In the genomic region with DNA sequence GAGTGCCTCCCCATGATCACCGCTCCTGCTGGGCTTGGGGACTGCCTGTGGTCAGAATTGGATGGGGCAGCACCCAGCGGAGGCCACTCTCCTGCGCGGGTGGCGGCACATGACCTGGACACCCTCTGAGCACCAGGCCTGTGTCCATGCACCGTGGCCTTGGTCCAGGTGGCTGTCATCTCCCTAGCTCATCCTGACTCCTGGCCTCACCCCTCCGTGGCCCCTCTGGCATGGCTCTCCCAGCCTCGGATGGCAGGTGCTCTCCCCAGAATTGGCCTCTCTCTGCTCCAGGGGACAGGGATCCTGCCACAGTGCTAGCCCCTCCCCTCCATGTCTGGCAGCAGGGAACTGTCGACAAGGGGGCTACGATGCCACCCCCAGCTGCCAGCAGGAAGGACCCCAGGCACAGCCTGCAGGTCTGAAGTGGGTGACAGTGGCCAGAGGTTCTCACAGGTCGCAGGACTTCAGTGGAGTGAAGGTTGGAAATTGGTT, we compare ENCODE assay signal across 22 cellular contexts. TPM values are rescaled to one million over a fixed set of nuclear protein-coding genes. Genes with fewer than 3 reads are reported as not detected.
DNase-seq lines count a peak whose midpoint lies in the region; ATAC-seq, FAIRE-seq and TF ChIP-seq lines count a peak whose summit lies in the region.
"Had no signal": no experiment of that assay in that cellular context is flagged by ENCODE, and none has a peak within 500 bp of the region (broad histone marks: within the 10 kb centered on the region; RNA-seq: fewer than 3 reads in every experiment).

No MANE protein-coding gene starts in this region.

- H3K4me3 ChIP-seq in heart left ventricle (no peak overlapping the region), trophoblast cell (ENCODE audit: low read depth, low read length) (no peak overlapping the region), HepG2 (replicated peaks in 1 of 3; ENCODE audit: insufficient read depth in 1 of 3, low read depth in 2 of 3, low read length in 3 of 3) (no peak overlapping the region)
- H3K4me3 ChIP-seq: GM23338, hepatocyte, sigmoid colon had no signal

- no peak overlapping the region for H3K14ac ChIP-seq in trophoblast cell (ENCODE audit: low read length)

- H4K12ac ChIP-seq in trophoblast cell (ENCODE audit: low read depth, low read length): no peak overlapping the region

- FAIRE-seq in HepG2 (lab: Jason Lieb, UNC): no peak
- FAIRE-seq: kidney had no signal

- H3K9me3 ChIP-seq in heart left ventricle: no peaks in the 10 kb centered on the region
- H3K9me3 ChIP-seq in trophoblast cell (ENCODE audit: insufficient read depth, low read depth, low read length): no peaks in the 10 kb centered on the region
- H3K9me3 ChIP-seq in HepG2 (ENCODE audit: low read length): no peaks in the 10 kb centered on the region
- H3K9me3 ChIP-seq: sigmoid colon had no signal

- H2BK120ac ChIP-seq in trophoblast cell (ENCODE audit: insufficient read depth, low read length, poor library complexity): no peak overlapping the region

- H3K79me1 ChIP-seq in trophoblast cell (ENCODE audit: low read length): no peaks in the 10 kb centered on the region

- no peak overlapping the region for H2BK5ac ChIP-seq in trophoblast cell (ENCODE audit: low read depth, low read length, poor library complexity)

- no peaks in the 10 kb centered on the region for H4K20me1 ChIP-seq in HepG2 (ENCODE audit: insufficient read depth, low read length)

- H4K8ac ChIP-seq in trophoblast cell (ENCODE audit: low read depth, low read length): no peak overlapping the region

- ATAC-seq in heart left ventricle (peak; percentile 72 to 81 (median 76)), HG03571 (IDR thresholded peaks at IDR 0.05; ENCODE audit: unreplicated experiment) (no peak), HepG2 (no peak; the same call in 1 of the 3 replicates), GM18505 (IDR thresholded peaks at IDR 0.05; ENCODE audit: unreplicated experiment) (no peak)
- ATAC-seq: GM23338 had no signal

- H3K4me2 ChIP-seq in trophoblast cell (ENCODE audit: low read length) (no peak overlapping the region), HepG2 (ENCODE audit: low read depth, low read length) (no peak overlapping the region)
- H3K4me2 ChIP-seq: GM23338, hepatocyte had no signal

- no peak for TF ChIP-seq RAD21 in HepG2 (CRISPR knock-in tag; IDR thresholded peaks at IDR 0.05)

- H2AFZ ChIP-seq in trophoblast cell (ENCODE audit: insufficient read depth, low read length, poor library complexity): peak overlapping the region; percentile 21
- H2AFZ ChIP-seq in HepG2 (ENCODE audit: low read length): no peak overlapping the region
- H2AFZ ChIP-seq: GM23338, hepatocyte had no signal

- 0 out of 2 replicates have a peak overlapping the region, but pooled peaks have one; percentile 16 for H3K27ac ChIP-seq in RWPE1
- peak overlapping the region in 5 of 12 donors; percentile 26 to 71 (median 55) for H3K27ac ChIP-seq in heart left ventricle
- no peak overlapping the region for H3K27ac ChIP-seq in trophoblast cell (ENCODE audit: low read depth, low read length)
- no peak overlapping the region for H3K27ac ChIP-seq in HepG2 (ENCODE audit: extremely low read length, insufficient read depth, low read length)
- H3K27ac ChIP-seq: hepatocyte, sigmoid colon had no signal

- no peak overlapping the region for H3K23ac ChIP-seq in trophoblast cell (ENCODE audit: low read length)

- no peak for TF ChIP-seq POLR2A in heart left ventricle (IDR thresholded peaks at IDR 0.05)
- no peak for TF ChIP-seq POLR2A in HepG2 (IDR thresholded peaks at IDR 0.05; ENCODE audit: insufficient read depth in 1 of 2, low read depth in 2 of 2, low read length in 2 of 2)
- TF ChIP-seq POLR2A in GM18505 (IDR thresholded peaks at IDR 0.05; ENCODE audit: borderline replicate concordance, extremely low read depth, insufficient read depth, insufficient read length): no peak

- H2AK5ac ChIP-seq in trophoblast cell (ENCODE audit: low read length): no peak overlapping the region

- TF ChIP-seq EP300 in HepG2 (IDR thresholded peaks at IDR 0.05; ENCODE audit: low read depth in 2 of 2, low read length in 2 of 2) (no peak), HepG2 (CRISPR knock-in tag; IDR thresholded peaks at IDR 0.05; ENCODE audit: borderline replicate concordance) (no peak)

- no peak overlapping the region for H3K18ac ChIP-seq in trophoblast cell (ENCODE audit: low read length)

- in situ Hi-C loops in GM13977 (cut with MboI; ENCODE audit: low pct_unique_long_range_greater_than_20kb, low sequenced_read_pairs, unreplicated experiment) (no loop called here), HepG2 (cut with HindIII; ENCODE audit: extremely low pct_ligation_motif_present, low pct_unique_long_range_greater_than_20kb) (no loop called here)

- H2BK12ac ChIP-seq in trophoblast cell (ENCODE audit: low read length): no peak overlapping the region

- H3K4me1 ChIP-seq in heart left ventricle (peaks cover 0 to 27% (median 1%) of the 10 kb centered on the region in 12 donors), trophoblast cell (ENCODE audit: control insufficient read depth in 1 of 2, insufficient read depth in 2 of 2, low read length in 2 of 2) (peaks cover 3 to 7% of the 10 kb centered on the region in 2 experiments), HepG2 (ENCODE audit: insufficient read depth, low read length) (peaks cover 17% of the 10 kb centered on the region; the same call in 1 of the 2 replicates)
- H3K4me1 ChIP-seq: sigmoid colon had no signal

- no TSS peak for BruUV-seq in HepG2 (replicated peaks; lab: Mats Ljungman, UMichigan)

- CTCF ChIA-PET in RWPE1 (lab: Yijun Ruan, JAX): interaction anchor here (1.5 to 1.6 kb wide), 2 partner anchors 11 to 332 kb away, joined by 3 to 4 read pairs; no protein-coding TSS in a partner anchor
- CTCF ChIA-PET in HepG2 (lab: Yijun Ruan, JAX; ENCODE audit: low intra/inter-chr PET ratio, low total read pairs): no interaction called here

- no peaks in the 10 kb centered on the region for H3K79me2 ChIP-seq in trophoblast cell (ENCODE audit: control insufficient read depth, insufficient read depth, low read length, poor library complexity)
- no peaks in the 10 kb centered on the region for H3K79me2 ChIP-seq in HepG2 (ENCODE audit: insufficient read depth, low read length)
- H3K79me2 ChIP-seq: hepatocyte had no signal

- 50 to 70% (median 58%) methylated on average over 10 to 11 of the region's 11 CpGs for WGBS in heart left ventricle, 4 donors
- no CpG with 5 or more reads among the region's 11 CpGs for WGBS in trophoblast cell (ENCODE audit: extremely low coverage, insufficient coverage, insufficient read length)
- WGBS in HepG2 (ENCODE audit: low lambda C conversion rate): 100% methylated on average over 1 of the region's 11 CpGs

- H3K27me3 ChIP-seq in heart left ventricle (no peaks in the 10 kb centered on the region), trophoblast cell (ENCODE audit: insufficient read depth, low read length) (no peaks in the 10 kb centered on the region), HepG2 (ENCODE audit: control insufficient read depth in 1 of 2, insufficient read depth in 2 of 2, low read length in 2 of 2) (no peaks in the 10 kb centered on the region)
- H3K27me3 ChIP-seq: hepatocyte, sigmoid colon had no signal

- POLR2A ChIA-PET in RWPE1 (lab: Yijun Ruan, JAX; ENCODE audit: low non-redundant PET): interaction anchor here (0.6 kb wide), 1 partner anchor 11 kb away, joined by 4 read pairs; no protein-coding TSS in a partner anchor
- POLR2A ChIA-PET in HepG2 (lab: Yijun Ruan, JAX): no interaction called here

- DNase-seq in COLO668 (lab: John Stamatoyannopoulos, UW; ENCODE audit: unreplicated experiment) (peak; percentile 59), RWPE1 (ENCODE audit: low spot score) (no peak), heart left ventricle (peak in 4 of 5 donors; percentile 42 to 82 (median 57)), trophoblast cell (no peak), GM13977 (ENCODE audit: low spot score) (no peak), HepG2 (ENCODE audit: low spot score) (no peak)
- DNase-seq: activated CD4-positive, CD25-positive, alpha-beta regulatory T cell; activated effector memory CD4-positive, alpha-beta T cell treated with Interleukin-2 at 50 U/mL for 16 hours; amniotic stem cell; KBM-7; kidney; midbrain; nucleus accumbens; SIG-M5; sigmoid colon; stimulated activated CD4-positive, alpha-beta T cell treated with anti-CD3 and anti-CD28 coated beads, Interleukin-2, amount 100 ng/mL, for 24 hours had no signal

- H3K4ac ChIP-seq in trophoblast cell (ENCODE audit: low read depth, low read length): no peak overlapping the region

- H3K36me3 ChIP-seq in heart left ventricle (peaks cover 0 to 91% (median 79%) of the 10 kb centered on the region in 9 donors), trophoblast cell (ENCODE audit: control insufficient read depth in 1 of 2, insufficient read depth in 2 of 2, low read length in 2 of 2) (peaks cover 5 to 7% of the 10 kb centered on the region in 2 experiments), HepG2 (replicated peaks in 1 of 2; ENCODE audit: control insufficient read depth in 1 of 2, insufficient read depth in 2 of 2, low read length in 2 of 2) (peaks cover 15 to 53% of the 10 kb centered on the region in 2 experiments)

- intact Hi-C loops in heart left ventricle (cut with DNase I) (no loop called here), HepG2 (cut with micrococcal nuclease; ENCODE audit: unreplicated experiment) (no loop called here)

- H3K9ac ChIP-seq in trophoblast cell (ENCODE audit: low read length) (no peak overlapping the region), HepG2 (ENCODE audit: insufficient read depth, low read depth, low read length) (no peak overlapping the region)

- TF ChIP-seq CTCF in RWPE1 (conservative IDR thresholded peaks at IDR 0.05; ENCODE audit: low read depth): no peak
- no peak for TF ChIP-seq CTCF in heart left ventricle (IDR thresholded peaks at IDR 0.05)
- no peak for TF ChIP-seq CTCF in GM13977 (IDR thresholded peaks at IDR 0.05; ENCODE audit: extremely low read depth, insufficient read depth, missing control alignments)
- TF ChIP-seq CTCF in HepG2 (CRISPR knock-in tag; IDR thresholded peaks at IDR 0.05): no peak

- H4K91ac ChIP-seq in trophoblast cell (ENCODE audit: low read depth, low read length): no peak overlapping the region

RNA-seq across cellular contexts. Expression of gene BTBD16, which starts 37.2 kb away (rescaled TPM):
- under 1 TPM in 2 of 9 donors, not detected in 7; 0.23 to 0.25 TPM for total RNA-seq in heart left ventricle
- not detected for polyA plus RNA-seq in heart left ventricle
- polyA plus RNA-seq in trophoblast cell (2013): not detected in 2 replicates
- 3.6 and 5.0 TPM in 2 replicates for total RNA-seq in HepG2 (2016; rRNA removed; fragmentation: Illumina TruSeq; extraction: Trizol)
- 7.2 and 7.4 TPM in 2 replicates for total RNA-seq in HepG2 (2016; cell fraction: cytosol; rRNA removed; fragmentation: Illumina TruSeq; extraction: Trizol; ENCODE audit: low read depth)
- 4.0 and 4.7 TPM in 2 replicates for total RNA-seq in HepG2 (2016; cell fraction: insoluble cytoplasmic fraction; rRNA removed; fragmentation: Illumina TruSeq; extraction: Trizol)
- total RNA-seq in HepG2 (2016; cell fraction: membrane; rRNA removed; fragmentation: Illumina TruSeq; extraction: Trizol): 7.3 and 8.5 TPM in 2 replicates
- 3.1 and 3.4 TPM in 2 replicates for total RNA-seq in HepG2 (2016; cell fraction: nucleus; rRNA removed; fragmentation: Illumina TruSeq; extraction: Trizol)
- 8.0 and 11.9 TPM in 2 replicates for polyA plus RNA-seq in HepG2 (2011; rRNA removed)
- 8.3 and 9.7 TPM in 2 replicates for polyA plus RNA-seq in HepG2 (2011; cell fraction: cytosol; rRNA removed)
- 5.4 and 5.5 TPM in 2 replicates for polyA plus RNA-seq in HepG2 (2011; cell fraction: nucleus; rRNA removed)
- 7.8 and 9.0 TPM in 2 replicates for polyA plus RNA-seq in HepG2 (2012)
- polyA plus RNA-seq in HepG2 (2016; cell fraction: cytosol; fragmentation: Illumina TruSeq; extraction: Trizol; ENCODE audit: low read depth): 13.5 and 16.1 TPM in 2 replicates
- polyA plus RNA-seq in HepG2 (2016; cell fraction: insoluble cytoplasmic fraction; fragmentation: Illumina TruSeq; extraction: Trizol; ENCODE audit: low read depth): 10.5 and 11.7 TPM in 2 replicates
- polyA plus RNA-seq in HepG2 (2016; cell fraction: membrane; fragmentation: Illumina TruSeq; extraction: Trizol; ENCODE audit: low read depth): 14.2 and 14.7 TPM in 2 replicates
- 6.5 and 6.6 TPM in 2 replicates for polyA plus RNA-seq in HepG2 (2016; cell fraction: nucleus; fragmentation: Illumina TruSeq; extraction: Trizol; ENCODE audit: insufficient read depth, low read depth)
- 0.44 and 32.3 TPM in 2 replicates for polyA minus RNA-seq in HepG2 (2011; rRNA and poly(A)+ RNA removed; ENCODE audit: low replicate concordance)
- polyA minus RNA-seq in HepG2 (2011; cell fraction: cytosol; rRNA and poly(A)+ RNA removed): 2.9 and 6.7 TPM in 2 replicates
- polyA minus RNA-seq in HepG2 (2011; cell fraction: nucleus; rRNA and poly(A)+ RNA removed): 8.0 and 8.9 TPM in 2 replicates
- total RNA-seq: activated CD8-positive, alpha-beta memory T cell treated with anti-CD3 and anti-CD28 coated beads for 36 hours; GM23338; subcutaneous adipose tissue had no signal
- polyA plus RNA-seq: GM23338 had no signal

Comparison
In these comparisons a context has a peak if more than half of its experiments do, and no peak if none do; other contexts are left out.
1. DNase-seq: peak in COLO668 (single experiment) and heart left ventricle (4 of 5); none in RWPE1 (single experiment), trophoblast cell (0 of 2), GM13977 (single experiment) and HepG2 (single experiment).
2. ATAC-seq: peak in heart left ventricle (4 of 4); none in HG03571 (single experiment), HepG2 (single experiment) and GM18505 (single experiment).